ENCODE assay signal across 15 cellular contexts in the genomic region with DNA sequence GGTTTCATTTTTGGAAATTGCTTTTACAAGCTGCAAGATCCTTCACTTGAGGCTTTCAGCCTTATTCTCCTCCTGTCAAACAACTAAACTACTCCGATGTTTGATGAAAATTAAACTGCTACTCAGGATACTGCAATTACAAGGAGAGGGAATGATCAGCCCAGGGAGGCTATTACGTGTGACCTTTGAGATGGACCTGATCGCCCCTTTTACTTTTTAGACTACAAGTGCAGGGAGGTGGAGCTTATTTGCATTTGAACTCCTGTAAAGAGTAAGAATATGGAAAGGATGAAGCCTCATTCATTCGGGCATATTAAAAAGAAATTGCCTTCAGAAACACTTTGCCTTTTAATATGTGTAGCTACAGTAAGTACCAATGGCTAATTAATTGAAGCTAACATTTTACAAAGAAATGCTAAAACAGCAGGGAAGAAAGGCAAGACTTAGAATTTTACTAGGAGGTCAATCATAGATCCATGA.
A peak's percentile ranks its signal among the peaks of the same experiment; 100 is the strongest.
DNase-seq lines count a peak whose midpoint lies in the region; ATAC-seq and TF ChIP-seq lines count a peak whose summit lies in the region.
"Had no signal": no experiment of that assay in that cellular context is flagged by ENCODE, and none has a peak within 500 bp of the region (broad histone marks: within the 10 kb centered on the region; RNA-seq: fewer than 3 reads in every experiment).

No MANE protein-coding gene starts in this region.

- H3K36me3 ChIP-seq in hepatocyte (replicated peaks; ENCODE audit: insufficient read depth, low read depth) (no peaks in the 10 kb centered on the region), gastrocnemius medialis (no peaks in the 10 kb centered on the region)
- H3K36me3 ChIP-seq: cardiac muscle cell had no signal

- WGBS in hepatocyte (ENCODE audit: low lambda C conversion rate, missing lambda C conversion rate), result 62% methylated on average over 4 of the region's 4 CpGs

- no peaks in the 10 kb centered on the region for H3K9me2 ChIP-seq in hepatocyte (replicated peaks; ENCODE audit: insufficient read depth)

- DNase-seq in activated CD4-positive, alpha-beta memory T cell treated with anti-CD3 and anti-CD28 coated beads, Interleukin-2, amount 10 ng/mL, durations not matched to agents 7 days and 5 days, result no peak
- DNase-seq in activated CD4-positive, alpha-beta memory T cell treated with anti-CD3 and anti-CD28 coated beads for 36 hours, result no peak
- DNase-seq in T-helper 17 cell (no peak), hepatocyte (ENCODE audit: low spot score) (no peak), progenitor cell of endocrine pancreas (ENCODE audit: low spot score, unreplicated experiment) (no peak), GM10248 (ENCODE audit: extremely low spot score) (no peak), gastrocnemius medialis (no peak)
- DNase-seq: activated CD4-positive, alpha-beta T cell treated with anti-CD3 and anti-CD28 coated beads, Interleukin-2, amount 50 U/mL, for 4 hours; activated naive CD4-positive, alpha-beta T cell treated with anti-CD3 and anti-CD28 coated beads, Interleukin-2, amount 10 ng/mL, durations not matched to agents 7 days and 5 days; NCI-H226; stimulated activated CD4-positive, alpha-beta T cell treated with anti-CD3 and anti-CD28 coated beads, Interleukin-4, amount 100 ng/mL, for 1 hour; stimulated activated naive B cell treated with anti-CD40 and anti-IgM and Interleukin-4, amounts not matched to agents 10 μg/mL and 1 μg/mL and 100 μg/mL, for 72 hours had no signal

- H3K9me3 ChIP-seq in T-helper 17 cell (ENCODE audit: control insufficient read depth, low read length, poor library complexity, severe bottlenecking), result no peaks in the 10 kb centered on the region
- H3K9me3 ChIP-seq in hepatocyte (ENCODE audit: low read depth), result no peaks in the 10 kb centered on the region
- no peaks in the 10 kb centered on the region for H3K9me3 ChIP-seq in gastrocnemius medialis

- H3K79me2 ChIP-seq in hepatocyte, result peaks cover 7% of the 10 kb centered on the region

- H3K4me3 ChIP-seq in hepatocyte (no peak overlapping the region), gastrocnemius medialis (peak overlapping the region in 1 of 4 donors; percentile 18)
- H3K4me3 ChIP-seq: cardiac muscle cell had no signal

- POLR2A ChIA-PET in activated CD4-positive, alpha-beta memory T cell treated with anti-CD3 and anti-CD28 coated beads, Interleukin-2, amount 10 ng/mL, durations not matched to agents 7 days and 5 days (lab: Charles Lee), result interaction anchor here (1.0 kb wide), 1 partner anchor 22 kb away, joined by 3 read pairs; no protein-coding TSS in a partner anchor
- POLR2A ChIA-PET in activated CD4-positive, alpha-beta memory T cell treated with anti-CD3 and anti-CD28 coated beads for 36 hours (lab: Charles Lee), result no interaction called here
- POLR2A ChIA-PET in GM10248 (lab: Yijun Ruan, JAX), result no interaction called here

- H3K4me3 Mint-ChIP-seq in activated CD4-positive, alpha-beta memory T cell treated with anti-CD3 and anti-CD28 coated beads, Interleukin-2, amount 10 ng/mL, durations not matched to agents 7 days and 5 days, result peak overlapping the region; percentile 53
- H3K4me3 Mint-ChIP-seq in activated CD4-positive, alpha-beta memory T cell treated with anti-CD3 and anti-CD28 coated beads for 36 hours, result no peak overlapping the region
- H3K4me3 Mint-ChIP-seq in T-helper 17 cell (peak overlapping the region; percentile 45), progenitor cell of endocrine pancreas (ENCODE audit: low read depth) (peak overlapping the region; percentile 53)
- H3K4me3 Mint-ChIP-seq: activated naive CD4-positive, alpha-beta T cell treated with anti-CD3 and anti-CD28 coated beads, Interleukin-2, amount 10 ng/mL, durations not matched to agents 7 days and 5 days had no signal

- intact Hi-C loops in activated CD4-positive, alpha-beta memory T cell treated with anti-CD3 and anti-CD28 coated beads for 36 hours (cut with micrococcal nuclease), result no loop called here
- intact Hi-C loops in gastrocnemius medialis (cut with DNase I; ENCODE audit: low total_unique reads), result loop anchor here (2.0 kb wide), 1 partner anchor 321 kb away; the partner anchor contains the start of gene RSBN1L

- no peak overlapping the region for H3K27ac Mint-ChIP-seq in activated CD4-positive, alpha-beta memory T cell treated with anti-CD3 and anti-CD28 coated beads, Interleukin-2, amount 10 ng/mL, durations not matched to agents 7 days and 5 days
- H3K27ac Mint-ChIP-seq in activated CD4-positive, alpha-beta memory T cell treated with anti-CD3 and anti-CD28 coated beads for 36 hours, result no peak overlapping the region
- H3K27ac Mint-ChIP-seq in T-helper 17 cell (no peak overlapping the region), progenitor cell of endocrine pancreas (no peak overlapping the region)
- H3K27ac Mint-ChIP-seq: activated naive CD4-positive, alpha-beta T cell treated with anti-CD3 and anti-CD28 coated beads, Interleukin-2, amount 10 ng/mL, durations not matched to agents 7 days and 5 days; stimulated activated naive B cell treated with anti-CD40 and anti-IgM and Interleukin-4, amounts not matched to agents 10 μg/mL and 1 μg/mL and 100 μg/mL, for 72 hours had no signal

- H4K20me1 ChIP-seq in hepatocyte (ENCODE audit: insufficient read depth, poor library complexity, severe bottlenecking), result no peaks in the 10 kb centered on the region

- peak overlapping the region; percentile 88 for H3K4me2 ChIP-seq in hepatocyte

- in situ Hi-C loops in gastrocnemius medialis (cut with MboI; ENCODE audit: low sequenced_read_pairs in 4 of 4), result no loop called here

- no peak for ATAC-seq in T-helper 17 cell
- no peak for ATAC-seq in GM18511 (IDR thresholded peaks at IDR 0.05; ENCODE audit: unreplicated experiment)
- no peak for ATAC-seq in gastrocnemius medialis
- ATAC-seq: stimulated activated naive B cell treated with anti-CD40 and anti-IgM and Interleukin-4, amounts not matched to agents 10 μg/mL and 1 μg/mL and 100 μg/mL, for 72 hours had no signal

- H3K4me1 ChIP-seq in hepatocyte (ENCODE audit: insufficient read depth), result peaks cover 17% of the 10 kb centered on the region
- peaks cover 12 to 14% of the 10 kb centered on the region in 2 donors for H3K4me1 ChIP-seq in gastrocnemius medialis

- peaks cover 35% of the 10 kb centered on the region for H3K27me3 Mint-ChIP-seq in activated CD4-positive, alpha-beta memory T cell treated with anti-CD3 and anti-CD28 coated beads, Interleukin-2, amount 10 ng/mL, durations not matched to agents 7 days and 5 days
- peaks cover 13% of the 10 kb centered on the region for H3K27me3 Mint-ChIP-seq in activated CD4-positive, alpha-beta memory T cell treated with anti-CD3 and anti-CD28 coated beads for 36 hours
- peaks cover 22% of the 10 kb centered on the region for H3K27me3 Mint-ChIP-seq in T-helper 17 cell
- peaks cover 2% of the 10 kb centered on the region for H3K27me3 Mint-ChIP-seq in progenitor cell of endocrine pancreas

- no peaks in the 10 kb centered on the region for H3K27me3 ChIP-seq in hepatocyte
- H3K27me3 ChIP-seq in gastrocnemius medialis, result no peaks in the 10 kb centered on the region
- H3K27me3 ChIP-seq: cardiac muscle cell had no signal

- H3K4me1 Mint-ChIP-seq in activated CD4-positive, alpha-beta memory T cell treated with anti-CD3 and anti-CD28 coated beads, Interleukin-2, amount 10 ng/mL, durations not matched to agents 7 days and 5 days, result peaks cover 14% of the 10 kb centered on the region
- H3K4me1 Mint-ChIP-seq in activated CD4-positive, alpha-beta memory T cell treated with anti-CD3 and anti-CD28 coated beads for 36 hours (ENCODE audit: low read depth), result peaks cover 13% of the 10 kb centered on the region
- H3K4me1 Mint-ChIP-seq in T-helper 17 cell (peaks cover 10% of the 10 kb centered on the region), progenitor cell of endocrine pancreas (ENCODE audit: low read depth) (peaks cover 34% of the 10 kb centered on the region)

- no peaks in the 10 kb centered on the region for H3K9me3 Mint-ChIP-seq in activated CD4-positive, alpha-beta memory T cell treated with anti-CD3 and anti-CD28 coated beads, Interleukin-2, amount 10 ng/mL, durations not matched to agents 7 days and 5 days
- H3K9me3 Mint-ChIP-seq in activated CD4-positive, alpha-beta memory T cell treated with anti-CD3 and anti-CD28 coated beads for 36 hours, result no peaks in the 10 kb centered on the region
- no peaks in the 10 kb centered on the region for H3K9me3 Mint-ChIP-seq in progenitor cell of endocrine pancreas (ENCODE audit: low read depth)
- H3K9me3 Mint-ChIP-seq: activated naive CD4-positive, alpha-beta T cell treated with anti-CD3 and anti-CD28 coated beads, Interleukin-2, amount 10 ng/mL, durations not matched to agents 7 days and 5 days; stimulated activated naive B cell treated with anti-CD40 and anti-IgM and Interleukin-4, amounts not matched to agents 10 μg/mL and 1 μg/mL and 100 μg/mL, for 72 hours had no signal

- no peak overlapping the region for H2AFZ ChIP-seq in hepatocyte

- H3K27ac ChIP-seq in hepatocyte, result no peak overlapping the region
- no peak overlapping the region for H3K27ac ChIP-seq in gastrocnemius medialis
- H3K27ac ChIP-seq: cardiac muscle cell, epithelial cell of prostate had no signal

- no peaks in the 10 kb centered on the region for H3K36me3 Mint-ChIP-seq in activated CD4-positive, alpha-beta memory T cell treated with anti-CD3 and anti-CD28 coated beads, Interleukin-2, amount 10 ng/mL, durations not matched to agents 7 days and 5 days (ENCODE audit: low read depth)
- no peaks in the 10 kb centered on the region for H3K36me3 Mint-ChIP-seq in activated CD4-positive, alpha-beta memory T cell treated with anti-CD3 and anti-CD28 coated beads for 36 hours
- H3K36me3 Mint-ChIP-seq in T-helper 17 cell (ENCODE audit: low read depth), result peaks cover 2% of the 10 kb centered on the region
- H3K36me3 Mint-ChIP-seq in progenitor cell of endocrine pancreas (ENCODE audit: insufficient read depth), result no peaks in the 10 kb centered on the region
- H3K36me3 Mint-ChIP-seq: activated naive CD4-positive, alpha-beta T cell treated with anti-CD3 and anti-CD28 coated beads, Interleukin-2, amount 10 ng/mL, durations not matched to agents 7 days and 5 days; stimulated activated naive B cell treated with anti-CD40 and anti-IgM and Interleukin-4, amounts not matched to agents 10 μg/mL and 1 μg/mL and 100 μg/mL, for 72 hours had no signal

- CTCF ChIA-PET in activated CD4-positive, alpha-beta memory T cell treated with anti-CD3 and anti-CD28 coated beads, Interleukin-2, amount 10 ng/mL, durations not matched to agents 7 days and 5 days (lab: Charles Lee), result interaction anchor here (0.5 to 2.1 kb wide), 5 partner anchors 7 to 366 kb away, joined by 3 to 6 read pairs (median 4); no protein-coding TSS in a partner anchor
- CTCF ChIA-PET in activated CD4-positive, alpha-beta memory T cell treated with anti-CD3 and anti-CD28 coated beads for 36 hours (lab: Charles Lee), result interaction anchor here (1.0 to 3.9 kb wide), 3 partner anchors 22 to 366 kb away, joined by 3 to 13 read pairs (median 11); partner anchors contain the start of genes PHTF2 and TMEM60
- CTCF ChIA-PET in GM10248 (lab: Yijun Ruan, JAX), result interaction anchor here (1.0 to 5.7 kb wide), 5 partner anchors 10 to 41 kb away, joined by 3 to 61 read pairs (median 3); no protein-coding TSS in a partner anchor

- TF ChIP-seq CTCF in hepatocyte (IDR thresholded peaks at IDR 0.05; ENCODE audit: poor library complexity) (no peak), progenitor cell of endocrine pancreas (IDR thresholded peaks at IDR 0.05; ENCODE audit: unreplicated experiment) (no peak), GM10248 (IDR thresholded peaks at IDR 0.05; ENCODE audit: control extremely low read depth, extremely low read depth, low read depth, missing control alignments) (no peak), gastrocnemius medialis (IDR thresholded peaks at IDR 0.05 in 4 of 5, conservative IDR thresholded peaks at IDR 0.05 in 1 of 5) (no peak)

- no peak for TF ChIP-seq POLR2A in gastrocnemius medialis (IDR thresholded peaks at IDR 0.05)
